12 cellular contexts compared by ENCODE assay signal in the genomic region with DNA sequence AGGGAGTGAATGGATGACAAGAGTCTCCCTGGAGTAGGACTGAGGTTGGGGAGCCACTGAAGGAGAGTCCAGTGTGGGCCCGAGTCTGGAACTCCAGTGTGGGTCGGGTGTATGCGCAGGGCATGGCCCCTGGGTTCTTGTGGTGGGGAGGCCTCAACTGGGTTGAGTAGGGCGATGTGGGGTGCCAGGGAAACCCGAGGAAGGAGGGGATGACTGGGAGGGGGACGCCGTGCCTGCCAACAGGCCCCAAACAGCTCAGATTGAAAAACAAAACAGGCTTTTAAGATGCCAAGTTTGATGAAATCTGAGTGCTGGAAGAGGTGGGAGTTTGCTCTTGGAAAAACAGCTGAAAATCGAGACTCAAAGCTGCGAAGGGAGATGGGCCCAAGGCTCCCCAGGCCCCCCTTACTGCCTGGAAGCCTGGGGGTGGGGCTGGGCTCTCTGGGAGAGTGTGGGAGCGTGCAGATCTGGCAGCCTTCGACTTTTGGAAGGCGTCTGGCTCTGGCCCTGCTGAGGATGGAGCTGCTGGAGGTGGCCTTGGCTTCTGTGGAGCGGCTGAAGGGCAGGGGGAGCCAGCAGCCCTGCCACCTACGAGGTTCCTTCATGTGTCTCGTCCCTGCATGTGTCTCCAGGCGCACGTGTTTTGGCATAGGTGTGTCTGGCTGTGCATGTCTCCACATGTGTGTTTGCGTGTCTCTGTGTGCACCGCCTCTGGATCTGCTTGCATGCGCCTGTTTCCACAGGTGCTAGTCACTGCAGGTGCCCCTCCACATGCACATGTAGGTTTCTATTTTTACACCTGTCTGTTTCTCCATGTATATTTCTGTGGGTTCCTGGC. TPM values are rescaled to one million over a fixed set of nuclear protein-coding genes. Genes with fewer than 3 reads are reported as not detected.
DNase-seq lines count a peak whose midpoint lies in the region; ATAC-seq, FAIRE-seq and TF ChIP-seq lines count a peak whose summit lies in the region.
"Had no signal": no experiment of that assay in that cellular context is flagged by ENCODE, and none has a peak within 500 bp of the region (broad histone marks: within the 10 kb centered on the region; RNA-seq: fewer than 3 reads in every experiment).

No MANE protein-coding gene starts in this region.

- H3K4me3 ChIP-seq in BLaER1 = no peak overlapping the region
- no peak overlapping the region for H3K4me3 ChIP-seq in pancreas
- H3K4me3 ChIP-seq: GM12878 had no signal

- H3K9ac ChIP-seq in BLaER1 = 0 out of 2 replicates have a peak overlapping the region, but pooled peaks have one; percentile 1

- peak overlapping the region; percentile 92 for H3K4me2 ChIP-seq in BLaER1

- intact Hi-C loops in pancreas (cut with DNase I) = no loop called here

- no peak for FAIRE-seq in pancreas (lab: Jason Lieb, UNC)
- FAIRE-seq: GM12878 had no signal

- ATAC-seq in esophagus mucosa (peak; percentile 88), pancreas (peak in 3 of 4 donors; percentile 6 to 57 (median 31)), HG03045 (IDR thresholded peaks at IDR 0.05; ENCODE audit: unreplicated experiment) (no peak), HG02885 (IDR thresholded peaks at IDR 0.05; ENCODE audit: poor library complexity, unreplicated experiment) (no peak)
- ATAC-seq: GM12878 had no signal

- no peaks in the 10 kb centered on the region for H3K27me3 ChIP-seq in BLaER1
- H3K27me3 ChIP-seq in pancreas = no peaks in the 10 kb centered on the region

- H3K4me1 ChIP-seq in BLaER1 (peaks cover 45% of the 10 kb centered on the region), pancreas (peaks cover 6 to 16% (median 14%) of the 10 kb centered on the region in 3 donors)

- no peak overlapping the region for H3K27ac ChIP-seq in BLaER1
- H3K27ac ChIP-seq in pancreas = no peak overlapping the region
- H3K27ac ChIP-seq: VCaP had no signal

- TF ChIP-seq CTCF in pancreas (IDR thresholded peaks at IDR 0.05) = no peak

- 51 to 58% methylated on average over 20 of the region's 20 CpGs for WGBS in pancreas, 2 donors

- H4K20me1 ChIP-seq in BLaER1 = no peaks in the 10 kb centered on the region

- H3K36me3 ChIP-seq in BLaER1 (peaks cover 30% of the 10 kb centered on the region; the same call in 1 of the 2 replicates), pancreas (no peaks in the 10 kb centered on the region)

- DNase-seq in NCI-H524 (lab: John Stamatoyannopoulos, UW) (peak; percentile 51 to 74), pancreas (no peak), globus pallidus (ENCODE audit: low spot score) (no peak), H4 (ENCODE audit: low spot score) (no peak)
- DNase-seq: activated naive CD4-positive, alpha-beta T cell treated with anti-CD3 and anti-CD28 coated beads, Interleukin-2, amount 50 U/mL, for 16 hours; naive B cell had no signal

- no peaks in the 10 kb centered on the region for H3K9me3 ChIP-seq in BLaER1
- H3K9me3 ChIP-seq in pancreas = no peaks in the 10 kb centered on the region

RNA-seq across cellular contexts. Expression of gene PTPRF, which starts 33.3 kb away (rescaled TPM):
- total RNA-seq in esophagus mucosa (285 TPM), pancreas (100 to 1,000 TPM in 5 of 6 donors, 10 to 100 TPM in 1; 89.2 to 210 (median 131) TPM)
- polyA plus RNA-seq in pancreas = 10 to 100 TPM; 42.9 to 44.6 TPM
- 8.5 and 11.6 TPM in 2 replicates for total RNA-seq in H4 (2014; rRNA removed; shearing (Covaris generic))

Comparison
In these comparisons a context has a peak if more than half of its experiments do, and no peak if none do; other contexts are left out.
1. DNase-seq: peak in NCI-H524 (2 of 2); none in pancreas (0 of 6), globus pallidus (single experiment) and H4 (single experiment).
2. ATAC-seq: peak in esophagus mucosa (single experiment) and pancreas (3 of 4); none in HG03045 (single experiment) and HG02885 (single experiment).